39 cellular contexts compared by ENCODE assay signal in the genomic region with DNA sequence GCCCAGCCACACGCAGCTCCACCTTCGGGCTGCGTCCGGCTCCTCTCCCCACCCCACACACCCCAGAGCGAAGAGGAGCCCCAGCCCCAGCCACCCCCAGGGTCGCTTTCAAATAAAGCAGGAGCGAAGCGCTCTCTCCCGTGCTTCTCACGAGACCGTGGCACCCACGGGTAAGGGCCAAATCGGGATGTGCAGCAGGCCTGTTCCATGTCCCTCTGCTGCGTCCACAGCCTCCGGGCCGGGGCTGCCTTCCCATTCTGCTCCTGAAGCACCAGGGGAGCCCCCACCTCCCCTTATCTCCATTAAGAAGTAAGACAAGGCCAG. TPM values are rescaled to one million over a fixed set of nuclear protein-coding genes. Genes with fewer than 3 reads are reported as not detected.
"Had no signal": no experiment of that assay in that cellular context is flagged by ENCODE, and none has a peak within 500 bp of the region (broad histone marks: within the 10 kb centered on the region; RNA-seq: fewer than 3 reads in every experiment).

No MANE protein-coding gene starts in this region.

- H3K9me3 Mint-ChIP-seq: activated naive CD4-positive, alpha-beta T cell treated with anti-CD3 and anti-CD28 coated beads, Interleukin-2, amount 50 U/mL, for 24 hours; activated naive CD4-positive, alpha-beta T cell treated with anti-CD3 and anti-CD28 coated beads, Interleukin-2, amount 50 U/mL, for 72 hours; activated naive CD8-positive, alpha-beta T cell treated with anti-CD3 and anti-CD28 coated beads, Interleukin-2, amount 50 U/mL, for 24 hours; activated T-cell treated with anti-CD3 and anti-CD28 coated beads, Interleukin-2, amount 50 U/mL, for 4 hours; activated T-helper 17 cell treated with anti-CD3 and anti-CD28 coated beads, Interleukin-2, amount 50 U/mL, for 72 hours; activated T-helper 2 cell treated with anti-CD3 and anti-CD28 coated beads, Interferon-gamma antibody, Interleukin-2, Interleukin-4, amounts not matched to agents 10 μg/mL and 5 μg/mL and 100 μg/mL, durations not matched to agents 14 hours and 24 hours and 36 hours; central memory CD8-positive, alpha-beta T cell had no signal

- H3K27me3 ChIP-seq: adrenal gland, ascending aorta, body of pancreas, brain microvascular endothelial cell, cardiac muscle cell had no signal

- H3K9me3 ChIP-seq: adrenal gland had no signal

- H3K27me3 Mint-ChIP-seq: activated naive CD4-positive, alpha-beta T cell treated with anti-CD3 and anti-CD28 coated beads, Interleukin-2, amount 10 ng/mL, durations not matched to agents 7 days and 5 days; activated naive CD8-positive, alpha-beta T cell; activated naive CD8-positive, alpha-beta T cell treated with anti-CD3 and anti-CD28 coated beads, Interleukin-2, amount 10 ng/mL, durations not matched to agents 7 days and 5 days; activated naive CD8-positive, alpha-beta T cell treated with anti-CD3 and anti-CD28 coated beads, Interleukin-2, amount 50 U/mL, for 24 hours; activated T-cell treated with anti-CD3 and anti-CD28 coated beads, Interleukin-2, amount 50 U/mL, for 24 hours; activated T-helper 17 cell treated with anti-CD3 and anti-CD28 coated beads, Interleukin-2, amount 50 U/mL, for 72 hours; brain had no signal

- H3K4me1 ChIP-seq: adrenal gland, ascending aorta, body of pancreas, breast epithelium had no signal

- ATAC-seq: activated naive CD4-positive, alpha-beta T cell treated with anti-CD3 and anti-CD28 coated beads, Interleukin-2, amount 50 U/mL, for 72 hours; activated naive CD8-positive, alpha-beta T cell treated with anti-CD3 and anti-CD28 coated beads, Interleukin-2, amount 50 U/mL, for 24 hours; activated T-cell treated with anti-CD3 and anti-CD28 coated beads, Interleukin-2, amount 50 U/mL, for 4 hours; activated T-cell treated with anti-CD3 and anti-CD28 coated beads, Interleukin-2, amount 50 U/mL, for 72 hours; activated T-helper 17 cell treated with anti-CD3 and anti-CD28 coated beads, Interleukin-2, amount 50 U/mL, for 72 hours; body of pancreas had no signal

- H3K36me3 Mint-ChIP-seq: activated naive CD4-positive, alpha-beta T cell treated with anti-CD3 and anti-CD28 coated beads, Interleukin-2, amount 10 ng/mL, durations not matched to agents 7 days and 5 days; activated naive CD4-positive, alpha-beta T cell treated with anti-CD3 and anti-CD28 coated beads, Interleukin-2, amount 50 U/mL, for 24 hours; activated naive CD4-positive, alpha-beta T cell treated with anti-CD3 and anti-CD28 coated beads, Interleukin-2, amount 50 U/mL, for 72 hours; activated naive CD8-positive, alpha-beta T cell; activated naive CD8-positive, alpha-beta T cell treated with anti-CD3 and anti-CD28 coated beads for 36 hours; activated naive CD8-positive, alpha-beta T cell treated with anti-CD3 and anti-CD28 coated beads, Interleukin-2, amount 10 ng/mL, durations not matched to agents 7 days and 5 days; brain had no signal

- DNase-seq: activated effector memory CD4-positive, alpha-beta T cell treated with anti-CD3 and anti-CD28 coated beads, Interleukin-2, amount 50 U/mL, for 16 hours; activated effector memory CD4-positive, alpha-beta T cell treated with Interleukin-2 at 50 U/mL for 16 hours; activated gamma-delta T cell; activated gamma-delta T cell treated with Interleukin-2 at 50 U/mL for 16 hours; activated naive CD4-positive, alpha-beta T cell; activated naive CD4-positive, alpha-beta T cell treated with anti-CD3 and anti-CD28 coated beads for 36 hours; activated naive CD4-positive, alpha-beta T cell treated with anti-CD3 and anti-CD28 coated beads, Interleukin-2, amount 10 ng/mL, durations not matched to agents 7 days and 5 days; activated naive CD4-positive, alpha-beta T cell treated with anti-CD3 and anti-CD28 coated beads, Interleukin-2, amount 50 U/mL, for 16 hours; activated naive CD4-positive, alpha-beta T cell treated with Interleukin-2 at 50 U/mL for 16 hours; activated naive CD8-positive, alpha-beta T cell treated with anti-CD3 and anti-CD28 coated beads for 36 hours; activated naive CD8-positive, alpha-beta T cell treated with anti-CD3 and anti-CD28 coated beads, Interleukin-2, amount 10 ng/mL, durations not matched to agents 7 days and 5 days; activated naive CD8-positive, alpha-beta T cell treated with anti-CD3 and anti-CD28 coated beads, Interleukin-2, amount 50 U/mL, for 24 hours; activated T-cell treated with anti-CD3 and anti-CD28 coated beads, Interleukin-2, amount 50 U/mL, for 1 hour; activated T-cell treated with anti-CD3 and anti-CD28 coated beads, Interleukin-2, amount 50 U/mL, for 24 hours; activated T-cell treated with anti-CD3 and anti-CD28 coated beads, Interleukin-2, amount 50 U/mL, for 4 hours; activated T-cell treated with anti-CD3 and anti-CD28 coated beads, Interleukin-2, amount 50 U/mL, for 48 hours; activated T-cell treated with anti-CD3 and anti-CD28 coated beads, Interleukin-2, amount 50 U/mL, for 72 hours; adrenal gland; amniotic stem cell; amygdala; aorta; body of pancreas; brain microvascular endothelial cell; central memory CD4-positive, alpha-beta T cell; cerebellar nuclear complex had no signal

- H3K4me3 ChIP-seq: adrenal gland, ascending aorta, body of pancreas, breast epithelium, cardiac muscle cell had no signal

- H3K4me3 Mint-ChIP-seq: activated naive CD4-positive, alpha-beta T cell treated with anti-CD3 and anti-CD28 coated beads for 36 hours; activated naive CD4-positive, alpha-beta T cell treated with anti-CD3 and anti-CD28 coated beads, Interleukin-2, amount 10 ng/mL, durations not matched to agents 7 days and 5 days; activated naive CD8-positive, alpha-beta T cell; activated naive CD8-positive, alpha-beta T cell treated with anti-CD3 and anti-CD28 coated beads for 36 hours; activated naive CD8-positive, alpha-beta T cell treated with anti-CD3 and anti-CD28 coated beads, Interleukin-2, amount 10 ng/mL, durations not matched to agents 7 days and 5 days; activated naive CD8-positive, alpha-beta T cell treated with anti-CD3 and anti-CD28 coated beads, Interleukin-2, amount 50 U/mL, for 24 hours; activated T-cell treated with anti-CD3 and anti-CD28 coated beads, Interleukin-2, amount 50 U/mL, for 24 hours; activated T-cell treated with anti-CD3 and anti-CD28 coated beads, Interleukin-2, amount 50 U/mL, for 4 hours; activated T-cell treated with anti-CD3 and anti-CD28 coated beads, Interleukin-2, amount 50 U/mL, for 72 hours; activated T-helper 1 cell treated with anti-CD3 and anti-CD28 coated beads, Interleukin-12 subunit alpha, Interleukin-12 subunit beta, Interleukin-2, Interleukin-4 antibody, amounts not matched to agents 30 ng/mL and 10 ng/mL and 1 ng/mL, durations not matched to agents 14 hours and 24 hours and 36 hours; activated T-helper 17 cell treated with anti-CD3 and anti-CD28 coated beads, Interleukin-2, amount 50 U/mL, for 72 hours; brain; central memory CD8-positive, alpha-beta T cell had no signal

- H3K4me1 Mint-ChIP-seq: activated naive CD4-positive, alpha-beta T cell treated with anti-CD3 and anti-CD28 coated beads, Interleukin-2, amount 10 ng/mL, durations not matched to agents 7 days and 5 days; activated naive CD4-positive, alpha-beta T cell treated with anti-CD3 and anti-CD28 coated beads, Interleukin-2, amount 50 U/mL, for 24 hours; activated naive CD8-positive, alpha-beta T cell treated with anti-CD3 and anti-CD28 coated beads for 36 hours; activated naive CD8-positive, alpha-beta T cell treated with anti-CD3 and anti-CD28 coated beads, Interleukin-2, amount 10 ng/mL, durations not matched to agents 7 days and 5 days; activated naive CD8-positive, alpha-beta T cell treated with anti-CD3 and anti-CD28 coated beads, Interleukin-2, amount 50 U/mL, for 24 hours; activated T-helper 17 cell treated with anti-CD3 and anti-CD28 coated beads, Interleukin-2, amount 50 U/mL, for 72 hours; brain; central memory CD8-positive, alpha-beta T cell had no signal

- H3K36me3 ChIP-seq: adrenal gland, ascending aorta, brain microvascular endothelial cell, breast epithelium, cardiac muscle cell had no signal

- H3K27ac ChIP-seq: adrenal gland, ascending aorta, body of pancreas, brain microvascular endothelial cell, breast epithelium, cardiac muscle cell had no signal

- H3K27ac Mint-ChIP-seq: activated naive CD4-positive, alpha-beta T cell treated with anti-CD3 and anti-CD28 coated beads for 36 hours; activated naive CD4-positive, alpha-beta T cell treated with anti-CD3 and anti-CD28 coated beads, Interleukin-2, amount 10 ng/mL, durations not matched to agents 7 days and 5 days; activated naive CD4-positive, alpha-beta T cell treated with anti-CD3 and anti-CD28 coated beads, Interleukin-2, amount 50 U/mL, for 24 hours; activated naive CD8-positive, alpha-beta T cell; activated naive CD8-positive, alpha-beta T cell treated with anti-CD3 and anti-CD28 coated beads for 36 hours; activated naive CD8-positive, alpha-beta T cell treated with anti-CD3 and anti-CD28 coated beads, Interleukin-2, amount 10 ng/mL, durations not matched to agents 7 days and 5 days; activated naive CD8-positive, alpha-beta T cell treated with anti-CD3 and anti-CD28 coated beads, Interleukin-2, amount 50 U/mL, for 24 hours; activated T-cell treated with anti-CD3 and anti-CD28 coated beads, Interleukin-2, amount 50 U/mL, for 24 hours; activated T-cell treated with anti-CD3 and anti-CD28 coated beads, Interleukin-2, amount 50 U/mL, for 72 hours; activated T-helper 1 cell treated with anti-CD3 and anti-CD28 coated beads, Interleukin-12 subunit alpha, Interleukin-12 subunit beta, Interleukin-2, Interleukin-4 antibody, amounts not matched to agents 30 ng/mL and 10 ng/mL and 1 ng/mL, durations not matched to agents 14 hours and 24 hours and 36 hours; activated T-helper 17 cell treated with anti-CD3 and anti-CD28 coated beads, Interleukin-2, amount 50 U/mL, for 72 hours; activated T-helper 2 cell treated with anti-CD3 and anti-CD28 coated beads, Interferon-gamma antibody, Interleukin-2, Interleukin-4, amounts not matched to agents 10 μg/mL and 5 μg/mL and 100 μg/mL, durations not matched to agents 14 hours and 24 hours and 36 hours had no signal

RNA-seq across cellular contexts. Expression of a gene that starts 59.8 kb away (rescaled TPM):
- total RNA-seq: activated naive CD4-positive, alpha-beta T cell treated with anti-CD3 and anti-CD28 coated beads for 36 hours; activated naive CD4-positive, alpha-beta T cell treated with anti-CD3 and anti-CD28 coated beads, Interleukin-2, amount 50 U/mL, for 72 hours; activated naive CD8-positive, alpha-beta T cell treated with anti-CD3 and anti-CD28 coated beads for 36 hours; activated naive CD8-positive, alpha-beta T cell treated with anti-CD3 and anti-CD28 coated beads, Interleukin-2, amount 10 ng/mL, durations not matched to agents 7 days and 5 days; activated T-cell treated with anti-CD3 and anti-CD28 coated beads, Interleukin-2, amount 50 U/mL, for 72 hours; activated T-helper 1 cell treated with anti-CD3 and anti-CD28 coated beads, Interleukin-12 subunit alpha, Interleukin-12 subunit beta, Interleukin-2, Interleukin-4 antibody, amounts not matched to agents 30 ng/mL and 10 ng/mL and 1 ng/mL, durations not matched to agents 14 hours and 24 hours and 36 hours; activated T-helper 17 cell treated with anti-CD3 and anti-CD28 coated beads, Interleukin-2, amount 50 U/mL, for 72 hours; activated T-helper 2 cell treated with anti-CD3 and anti-CD28 coated beads, Interferon-gamma antibody, Interleukin-2, Interleukin-4, amounts not matched to agents 10 μg/mL and 5 μg/mL and 100 μg/mL, durations not matched to agents 14 hours and 24 hours and 36 hours; ascending aorta; astrocyte; breast epithelium; bronchial epithelial cell; chondrocyte had no signal
- polyA plus RNA-seq: aorta had no signal
